Comparison of ENCODE assay signal across 8 cellular contexts in the genomic region with DNA sequence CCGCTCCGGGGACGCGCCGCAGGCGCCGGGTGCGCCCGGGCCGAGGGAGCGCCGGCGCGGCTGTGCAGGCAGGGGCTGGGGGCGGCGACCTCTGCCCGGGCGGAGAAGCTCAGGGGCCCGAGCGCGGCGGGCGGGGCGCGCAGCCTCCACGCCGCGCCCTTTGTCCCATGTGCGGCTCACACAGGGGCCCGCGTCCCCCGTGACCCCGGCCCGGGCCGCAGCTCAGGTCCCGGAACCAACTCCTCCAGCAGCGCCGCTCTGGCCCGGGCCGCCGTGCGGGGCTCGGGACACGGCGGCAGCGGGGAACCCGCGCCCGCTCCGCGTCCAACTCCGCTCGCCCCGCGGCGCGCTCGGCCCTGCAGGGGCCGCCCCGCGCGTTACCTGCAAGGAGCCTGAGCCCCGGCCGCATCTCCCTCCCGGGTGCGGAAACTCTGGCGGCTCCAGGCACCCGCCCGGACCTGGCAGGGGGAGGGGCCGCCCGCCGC. TPM values are rescaled to one million over a fixed set of nuclear protein-coding genes. Genes with fewer than 3 reads are reported as not detected.
DNase-seq lines count a peak whose midpoint lies in the region; ATAC-seq and TF ChIP-seq lines count a peak whose summit lies in the region.

A gene with protein sequence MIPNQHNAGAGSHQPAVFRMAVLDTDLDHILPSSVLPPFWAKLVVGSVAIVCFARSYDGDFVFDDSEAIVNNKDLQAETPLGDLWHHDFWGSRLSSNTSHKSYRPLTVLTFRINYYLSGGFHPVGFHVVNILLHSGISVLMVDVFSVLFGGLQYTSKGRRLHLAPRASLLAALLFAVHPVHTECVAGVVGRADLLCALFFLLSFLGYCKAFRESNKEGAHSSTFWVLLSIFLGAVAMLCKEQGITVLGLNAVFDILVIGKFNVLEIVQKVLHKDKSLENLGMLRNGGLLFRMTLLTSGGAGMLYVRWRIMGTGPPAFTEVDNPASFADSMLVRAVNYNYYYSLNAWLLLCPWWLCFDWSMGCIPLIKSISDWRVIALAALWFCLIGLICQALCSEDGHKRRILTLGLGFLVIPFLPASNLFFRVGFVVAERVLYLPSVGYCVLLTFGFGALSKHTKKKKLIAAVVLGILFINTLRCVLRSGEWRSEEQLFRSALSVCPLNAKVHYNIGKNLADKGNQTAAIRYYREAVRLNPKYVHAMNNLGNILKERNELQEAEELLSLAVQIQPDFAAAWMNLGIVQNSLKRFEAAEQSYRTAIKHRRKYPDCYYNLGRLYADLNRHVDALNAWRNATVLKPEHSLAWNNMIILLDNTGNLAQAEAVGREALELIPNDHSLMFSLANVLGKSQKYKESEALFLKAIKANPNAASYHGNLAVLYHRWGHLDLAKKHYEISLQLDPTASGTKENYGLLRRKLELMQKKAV (minus strand): TSS at position 433 of the 485 bp plus-strand sequence. CDS start 4,433 bp downstream, outside the sequence.

- intact Hi-C loops in CD14-positive monocyte (cut with micrococcal nuclease): loop anchor here in 1 of 2 donors (10.0 kb wide), 2 partner anchors 1060 to 1910 kb away; no protein-coding TSS in a partner anchor
- intact Hi-C loops in activated CD4-positive, alpha-beta memory T cell treated with anti-CD3 and anti-CD28 coated beads for 36 hours (cut with micrococcal nuclease): loop anchor here (1.0 to 10.0 kb wide), 2 partner anchors 86 to 1450 kb away; a partner anchor contains a TSS
- intact Hi-C loops in prostate gland (cut with DNase I): no loop called here

- H3K4me3 Mint-ChIP-seq in CD14-positive monocyte: peak within 1 kb of the TSS; percentile 94 to 95
- H3K4me3 Mint-ChIP-seq in activated CD4-positive, alpha-beta memory T cell treated with anti-CD3 and anti-CD28 coated beads for 36 hours: peak within 1 kb of the TSS; percentile 82

- no peaks in the 10 kb centered on the region for H3K36me3 ChIP-seq in prostate gland

- H3K9me3 ChIP-seq in prostate gland: no peaks in the 10 kb centered on the region

- H3K27me3 Mint-ChIP-seq in CD14-positive monocyte (ENCODE audit: low read depth in 3 of 3): peaks cover 7 to 18% (median 14%) of the 10 kb centered on the region in 3 donors
- H3K27me3 Mint-ChIP-seq in activated CD4-positive, alpha-beta memory T cell treated with anti-CD3 and anti-CD28 coated beads for 36 hours: peaks cover 5% of the 10 kb centered on the region

- peak; percentile 41 for ATAC-seq in GM19372 (IDR thresholded peaks at IDR 0.05; ENCODE audit: low read depth, unreplicated experiment)
- ATAC-seq in HG03432 (IDR thresholded peaks at IDR 0.05; ENCODE audit: unreplicated experiment): peak; percentile 48
- ATAC-seq in foreskin keratinocyte: peak; percentile 64

- peak within 1 kb of the TSS; percentile 73 to 95 (median 85) for H3K27ac Mint-ChIP-seq in CD14-positive monocyte
- peak within 1 kb of the TSS; percentile 86 for H3K27ac Mint-ChIP-seq in activated CD4-positive, alpha-beta memory T cell treated with anti-CD3 and anti-CD28 coated beads for 36 hours

- CTCF ChIA-PET in activated CD4-positive, alpha-beta memory T cell treated with anti-CD3 and anti-CD28 coated beads for 36 hours (lab: Charles Lee): interaction anchor here (0.5 to 1.9 kb wide), 11 partner anchors 33 to 1918 kb away, joined by 3 to 5 read pairs (median 4); no protein-coding TSS in a partner anchor

- H3K4me1 Mint-ChIP-seq in CD14-positive monocyte: peaks cover 29% of the 10 kb centered on the region
- H3K4me1 Mint-ChIP-seq in activated CD4-positive, alpha-beta memory T cell treated with anti-CD3 and anti-CD28 coated beads for 36 hours (ENCODE audit: low read depth): peaks cover 21% of the 10 kb centered on the region

- POLR2A ChIA-PET in activated CD4-positive, alpha-beta memory T cell treated with anti-CD3 and anti-CD28 coated beads for 36 hours (lab: Charles Lee): interaction anchor here (0.6 to 1.8 kb wide), 3 partner anchors 26 to 87 kb away, joined by 3 to 6 read pairs (median 3); no protein-coding TSS in a partner anchor

- peak within 1 kb of the TSS; percentile 80 to 98 for H3K4me3 ChIP-seq in prostate gland

- H3K36me3 Mint-ChIP-seq in CD14-positive monocyte: peaks cover 10 to 14% of the 10 kb centered on the region in 2 donors
- H3K36me3 Mint-ChIP-seq in activated CD4-positive, alpha-beta memory T cell treated with anti-CD3 and anti-CD28 coated beads for 36 hours: no peaks in the 10 kb centered on the region

- H3K27me3 ChIP-seq in foreskin keratinocyte (peaks cover 7% of the 10 kb centered on the region), prostate gland (replicated peaks; ENCODE audit: insufficient read depth) (no peaks in the 10 kb centered on the region)

- no peak for TF ChIP-seq POLR2A in prostate gland (IDR thresholded peaks at IDR 0.05)

- H3K27ac ChIP-seq in foreskin keratinocyte (no peak within 1 kb of the TSS), prostate gland (peak within 1 kb of the TSS; percentile 69 to 79)

- WGBS in prostate gland: under 1% methylated on average over 54 of the region's 72 CpGs

- peaks cover 0 to 4% (median 0%) of the 10 kb centered on the region in 7 donors for H3K9me3 Mint-ChIP-seq in CD14-positive monocyte
- H3K9me3 Mint-ChIP-seq in activated CD4-positive, alpha-beta memory T cell treated with anti-CD3 and anti-CD28 coated beads for 36 hours: no peaks in the 10 kb centered on the region

- no peaks in the 10 kb centered on the region for H3K4me1 ChIP-seq in foreskin keratinocyte
- no peaks in the 10 kb centered on the region for H3K4me1 ChIP-seq in prostate gland (replicated peaks)

- TF ChIP-seq CTCF in CD14-positive monocyte (IDR thresholded peaks at IDR 0.05) (no peak), foreskin keratinocyte (conservative IDR thresholded peaks at IDR 0.05) (no peak), prostate gland (IDR thresholded peaks at IDR 0.05) (no peak)

- DNase-seq in CD14-positive monocyte (ENCODE audit: low spot score) (peak; percentile 52), foreskin keratinocyte (no peak), prostate gland (ENCODE audit: low spot score) (no peak), SHP77 treated with DMSO at 0.1 percent for 48 hours (lab: John Stamatoyannopoulos, UW) (no peak), DMS114 treated with DMSO at 0.1 percent for 48 hours (lab: John Stamatoyannopoulos, UW; ENCODE audit: unreplicated experiment) (no peak)
- no peak for DNase-seq in activated CD4-positive, alpha-beta memory T cell treated with anti-CD3 and anti-CD28 coated beads for 36 hours

RNA-seq across cellular contexts. Expression of the gene that starts here (rescaled TPM):
- polyA plus RNA-seq in CD14-positive monocyte (1 to 10 TPM; 2.1 to 3.9 TPM), foreskin keratinocyte (2.9 and 3.6 TPM in 2 replicates)
- total RNA-seq in activated CD4-positive, alpha-beta memory T cell treated with anti-CD3 and anti-CD28 coated beads for 36 hours: 10 to 100 TPM; 14.4 to 14.7 TPM
- total RNA-seq in foreskin keratinocyte (10.6 and 10.7 TPM in 2 replicates), prostate gland (10 to 100 TPM; 20.2 to 22.4 TPM)
